Comparison of ENCODE assay signal across 1 cellular context in the genomic region with DNA sequence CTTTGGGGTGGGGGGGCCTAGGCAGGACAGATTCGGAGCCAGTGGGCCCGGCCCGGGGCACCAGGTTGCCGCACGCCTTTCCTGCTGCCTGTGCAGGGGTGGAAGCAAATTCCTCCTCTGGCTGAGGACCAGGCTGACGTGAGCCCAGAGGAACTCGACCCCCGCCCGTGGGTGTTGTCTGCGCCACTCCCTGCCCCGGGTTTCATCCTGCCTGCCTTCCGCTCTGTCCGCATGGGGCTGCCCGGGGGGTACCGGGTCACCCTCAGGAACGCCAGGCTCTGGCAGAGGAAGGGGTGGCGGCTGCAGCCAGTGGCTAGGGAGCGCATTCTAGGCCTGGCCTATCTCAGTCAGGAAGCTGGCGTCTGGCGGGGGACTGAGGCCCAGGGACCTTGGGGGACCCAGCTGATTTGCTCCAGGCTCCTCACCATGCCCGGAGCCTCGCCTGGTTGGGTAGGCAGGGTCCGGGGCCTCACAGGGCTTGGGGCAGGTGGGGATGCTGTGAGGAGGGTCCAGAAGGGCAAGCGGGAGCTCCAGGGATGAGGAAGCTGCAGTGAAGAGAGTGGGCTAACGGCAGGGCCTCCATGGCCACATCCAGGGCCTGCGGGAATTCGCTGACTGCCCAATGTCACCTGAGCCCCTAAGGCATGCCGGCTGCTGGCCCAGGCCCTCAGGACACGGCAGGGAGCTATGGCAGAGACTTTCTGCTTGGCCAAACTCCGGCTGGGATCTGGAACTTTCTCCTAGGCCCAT.
TF ChIP-seq lines count a peak whose summit lies in the region.

No MANE protein-coding gene starts in this region.

TF ChIP-seq in K562, 482 proteins besides CTCF, POLR2A, EP300 and RAD21:
- TF ChIP-seq, protein P1, sequence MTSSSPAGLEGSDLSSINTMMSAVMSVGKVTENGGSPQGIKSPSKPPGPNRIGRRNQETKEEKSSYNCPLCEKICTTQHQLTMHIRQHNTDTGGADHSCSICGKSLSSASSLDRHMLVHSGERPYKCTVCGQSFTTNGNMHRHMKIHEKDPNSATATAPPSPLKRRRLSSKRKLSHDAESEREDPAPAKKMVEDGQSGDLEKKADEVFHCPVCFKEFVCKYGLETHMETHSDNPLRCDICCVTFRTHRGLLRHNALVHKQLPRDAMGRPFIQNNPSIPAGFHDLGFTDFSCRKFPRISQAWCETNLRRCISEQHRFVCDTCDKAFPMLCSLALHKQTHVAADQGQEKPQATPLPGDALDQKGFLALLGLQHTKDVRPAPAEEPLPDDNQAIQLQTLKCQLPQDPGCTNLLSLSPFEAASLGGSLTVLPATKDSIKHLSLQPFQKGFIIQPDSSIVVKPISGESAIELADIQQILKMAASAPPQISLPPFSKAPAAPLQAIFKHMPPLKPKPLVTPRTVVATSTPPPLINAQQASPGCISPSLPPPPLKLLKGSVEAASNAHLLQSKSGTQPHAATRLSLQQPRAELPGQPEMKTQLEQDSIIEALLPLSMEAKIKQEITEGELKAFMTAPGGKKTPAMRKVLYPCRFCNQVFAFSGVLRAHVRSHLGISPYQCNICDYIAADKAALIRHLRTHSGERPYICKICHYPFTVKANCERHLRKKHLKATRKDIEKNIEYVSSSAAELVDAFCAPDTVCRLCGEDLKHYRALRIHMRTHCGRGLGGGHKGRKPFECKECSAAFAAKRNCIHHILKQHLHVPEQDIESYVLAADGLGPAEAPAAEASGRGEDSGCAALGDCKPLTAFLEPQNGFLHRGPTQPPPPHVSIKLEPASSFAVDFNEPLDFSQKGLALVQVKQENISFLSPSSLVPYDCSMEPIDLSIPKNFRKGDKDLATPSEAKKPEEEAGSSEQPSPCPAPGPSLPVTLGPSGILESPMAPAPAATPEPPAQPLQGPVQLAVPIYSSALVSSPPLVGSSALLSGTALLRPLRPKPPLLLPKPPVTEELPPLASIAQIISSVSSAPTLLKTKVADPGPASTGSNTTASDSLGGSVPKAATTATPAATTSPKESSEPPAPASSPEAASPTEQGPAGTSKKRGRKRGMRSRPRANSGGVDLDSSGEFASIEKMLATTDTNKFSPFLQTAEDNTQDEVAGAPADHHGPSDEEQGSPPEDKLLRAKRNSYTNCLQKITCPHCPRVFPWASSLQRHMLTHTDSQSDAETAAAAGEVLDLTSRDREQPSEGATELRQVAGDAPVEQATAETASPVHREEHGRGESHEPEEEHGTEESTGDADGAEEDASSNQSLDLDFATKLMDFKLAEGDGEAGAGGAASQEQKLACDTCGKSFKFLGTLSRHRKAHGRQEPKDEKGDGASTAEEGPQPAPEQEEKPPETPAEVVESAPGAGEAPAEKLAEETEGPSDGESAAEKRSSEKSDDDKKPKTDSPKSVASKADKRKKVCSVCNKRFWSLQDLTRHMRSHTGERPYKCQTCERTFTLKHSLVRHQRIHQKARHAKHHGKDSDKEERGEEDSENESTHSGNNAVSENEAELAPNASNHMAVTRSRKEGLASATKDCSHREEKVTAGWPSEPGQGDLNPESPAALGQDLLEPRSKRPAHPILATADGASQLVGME (CRISPR knock-in tag; IDR thresholded peaks at IDR 0.05) = 0 out of 2 replicates have a peak, but pooled peaks have one; percentile 39
- TF ChIP-seq, protein P2, sequence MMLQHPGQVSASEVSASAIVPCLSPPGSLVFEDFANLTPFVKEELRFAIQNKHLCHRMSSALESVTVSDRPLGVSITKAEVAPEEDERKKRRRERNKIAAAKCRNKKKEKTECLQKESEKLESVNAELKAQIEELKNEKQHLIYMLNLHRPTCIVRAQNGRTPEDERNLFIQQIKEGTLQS (IDR thresholded peaks at IDR 0.05) = no peak
- TF ChIP-seq, protein P2 (CRISPR knock-in tag; conservative IDR thresholded peaks at IDR 0.05) = no peak
- TF ChIP-seq POLR2G (IDR thresholded peaks at IDR 0.05; ENCODE audit: low read depth, low read length) (peak; percentile 45; the same call in 1 of the 2 replicates), ZKSCAN3 (CRISPR knock-in tag; IDR thresholded peaks at IDR 0.05) (no peak), PTRF (tag; IDR thresholded peaks at IDR 0.05) (no peak), SMAD2 (IDR thresholded peaks at IDR 0.05; ENCODE audit: low read depth, low read length) (no peak), TEAD4 (IDR thresholded peaks at IDR 0.05; ENCODE audit: low read length) (no peak), TEAD4 (CRISPR knock-in tag; IDR thresholded peaks at IDR 0.05; ENCODE audit: borderline replicate concordance) (0 out of 2 replicates have a peak, but pooled peaks have one; percentile 47), XRCC4 (IDR thresholded peaks at IDR 0.05; ENCODE audit: extremely low read depth, insufficient read depth, insufficient read length) (no peak), EZH2 (IDR thresholded peaks at IDR 0.05; ENCODE audit: borderline replicate concordance, low read depth, low read length) (no peak), HDAC1 (IDR thresholded peaks at IDR 0.05) (no peak)
- TF ChIP-seq, protein P3, sequence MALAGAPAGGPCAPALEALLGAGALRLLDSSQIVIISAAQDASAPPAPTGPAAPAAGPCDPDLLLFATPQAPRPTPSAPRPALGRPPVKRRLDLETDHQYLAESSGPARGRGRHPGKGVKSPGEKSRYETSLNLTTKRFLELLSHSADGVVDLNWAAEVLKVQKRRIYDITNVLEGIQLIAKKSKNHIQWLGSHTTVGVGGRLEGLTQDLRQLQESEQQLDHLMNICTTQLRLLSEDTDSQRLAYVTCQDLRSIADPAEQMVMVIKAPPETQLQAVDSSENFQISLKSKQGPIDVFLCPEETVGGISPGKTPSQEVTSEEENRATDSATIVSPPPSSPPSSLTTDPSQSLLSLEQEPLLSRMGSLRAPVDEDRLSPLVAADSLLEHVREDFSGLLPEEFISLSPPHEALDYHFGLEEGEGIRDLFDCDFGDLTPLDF (CRISPR knock-in tag; IDR thresholded peaks at IDR 0.05) = no peak
- TF ChIP-seq, protein P4, sequence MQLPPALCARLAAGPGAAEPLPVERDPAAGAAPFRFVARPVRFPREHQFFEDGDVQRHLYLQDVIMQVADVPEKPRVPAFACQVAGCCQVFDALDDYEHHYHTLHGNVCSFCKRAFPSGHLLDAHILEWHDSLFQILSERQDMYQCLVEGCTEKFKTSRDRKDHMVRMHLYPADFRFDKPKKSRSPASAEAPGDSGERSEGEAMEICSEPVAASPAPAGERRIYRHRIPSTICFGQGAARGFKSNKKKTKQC (CRISPR knock-in tag; IDR thresholded peaks at IDR 0.05) = no peak
